Comparison of ENCODE assay signal across 14 cellular contexts in the genomic region with DNA sequence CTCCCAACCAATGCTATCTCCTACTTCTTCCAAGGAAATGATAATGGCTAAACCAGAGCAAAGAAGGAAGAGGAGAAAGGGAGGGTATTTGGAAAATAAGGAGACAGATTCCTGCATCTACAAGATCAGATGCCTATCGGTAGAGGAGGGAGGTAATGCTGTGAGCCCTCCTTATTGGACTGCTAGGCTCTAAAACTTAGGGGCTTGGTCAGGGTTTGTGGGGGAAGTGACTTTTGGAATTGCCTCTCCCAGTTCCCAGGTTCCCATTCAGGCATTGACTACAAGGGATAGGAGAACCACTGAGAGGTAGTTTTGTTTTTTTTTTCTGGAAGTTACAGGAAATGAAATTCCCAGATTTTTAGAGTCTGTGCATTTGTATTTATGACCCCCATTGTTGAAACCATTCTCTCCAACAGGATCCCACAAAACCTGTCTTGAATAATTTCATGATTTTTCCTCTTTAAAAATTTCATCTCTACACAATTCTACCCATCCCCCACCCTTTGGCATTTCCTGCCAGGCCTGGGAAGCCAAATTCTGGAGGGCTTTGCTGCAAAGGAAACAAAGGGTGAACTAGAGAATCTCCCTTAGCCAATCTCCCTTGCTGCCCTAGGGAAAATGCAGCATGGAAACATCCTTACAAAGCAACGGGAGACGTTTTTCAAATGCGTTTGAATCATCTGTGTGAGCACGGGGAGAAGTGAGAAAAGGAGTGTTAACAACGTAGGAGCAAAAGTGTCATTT.
DNase-seq lines count a peak whose midpoint lies in the region; ATAC-seq and TF ChIP-seq lines count a peak whose summit lies in the region.
"Had no signal": no experiment of that assay in that cellular context is flagged by ENCODE, and none has a peak within 500 bp of the region (broad histone marks: within the 10 kb centered on the region; RNA-seq: fewer than 3 reads in every experiment).

No MANE protein-coding gene starts in this region.

- DNase-seq in activated CD8-positive, alpha-beta memory T cell treated with anti-CD3 and anti-CD28 coated beads, Interleukin-2, amount 10 ng/mL, durations not matched to agents 7 days and 5 days: peak; percentile 30
- no peak for DNase-seq in activated CD8-positive, alpha-beta memory T cell treated with anti-CD3 and anti-CD28 coated beads for 24 hours
- DNase-seq in cardiac fibroblast (ENCODE audit: low read depth in 2 of 2): peak; percentile 84 to 90
- peak; percentile 64 for DNase-seq in iris pigment epithelial cell (ENCODE audit: low read depth)
- no peak for DNase-seq in psoas muscle
- DNase-seq in activated CD4-positive, alpha-beta T cell treated with anti-CD3 and anti-CD28 coated beads for 36 hours: no peak
- DNase-seq: activated CD4-positive, alpha-beta T cell treated with anti-CD3 and anti-CD28 coated beads, Interleukin-2, amount 10 ng/mL, durations not matched to agents 7 days and 5 days; activated naive CD4-positive, alpha-beta T cell treated with anti-CD3 and anti-CD28 coated beads, Interleukin-2, amount 50 U/mL, for 16 hours; Kasumi-1; left cardiac atrium; NCI-H345; stimulated activated naive B cell treated with anti-CD40 and anti-IgM and Interleukin-4, amounts not matched to agents 10 μg/mL and 1 μg/mL and 100 μg/mL, for 72 hours had no signal

- POLR2A ChIA-PET in activated CD4-positive, alpha-beta T cell treated with anti-CD3 and anti-CD28 coated beads for 36 hours (lab: Charles Lee): no interaction called here

- peaks cover 44% of the 10 kb centered on the region for H3K36me3 Mint-ChIP-seq in activated CD8-positive, alpha-beta memory T cell treated with anti-CD3 and anti-CD28 coated beads, Interleukin-2, amount 10 ng/mL, durations not matched to agents 7 days and 5 days
- H3K36me3 Mint-ChIP-seq in activated CD4-positive, alpha-beta T cell treated with anti-CD3 and anti-CD28 coated beads for 36 hours (ENCODE audit: low read depth): peaks cover 3% of the 10 kb centered on the region

- no peak overlapping the region for H3K4me3 Mint-ChIP-seq in activated CD8-positive, alpha-beta memory T cell treated with anti-CD3 and anti-CD28 coated beads, Interleukin-2, amount 10 ng/mL, durations not matched to agents 7 days and 5 days
- no peak overlapping the region for H3K4me3 Mint-ChIP-seq in activated CD4-positive, alpha-beta T cell treated with anti-CD3 and anti-CD28 coated beads for 36 hours
- H3K4me3 Mint-ChIP-seq: activated CD4-positive, alpha-beta T cell treated with anti-CD3 and anti-CD28 coated beads, Interleukin-2, amount 10 ng/mL, durations not matched to agents 7 days and 5 days; stimulated activated naive B cell treated with anti-CD40 and anti-IgM and Interleukin-4, amounts not matched to agents 10 μg/mL and 1 μg/mL and 100 μg/mL, for 72 hours had no signal

- H3K4me1 ChIP-seq in subcutaneous abdominal adipose tissue (ENCODE audit: control insufficient read depth in 5 of 5, insufficient read depth in 5 of 5, low read length in 5 of 5) (peaks cover 0 to 33% (median 15%) of the 10 kb centered on the region in 5 donors), psoas muscle (no peaks in the 10 kb centered on the region)

- no peaks in the 10 kb centered on the region for H3K9me3 ChIP-seq in subcutaneous abdominal adipose tissue (ENCODE audit: control insufficient read depth in 5 of 5, low read length in 5 of 5)
- H3K9me3 ChIP-seq in psoas muscle: no peaks in the 10 kb centered on the region

- H3K27ac ChIP-seq in subcutaneous abdominal adipose tissue (ENCODE audit: low read depth, low read length) (peak overlapping the region; percentile 3), psoas muscle (no peak overlapping the region)

- intact Hi-C loops in psoas muscle (cut with DNase I): loop anchor here (5.0 to 10.0 kb wide), 3 partner anchors 52 to 352 kb away; no protein-coding TSS in a partner anchor
- intact Hi-C loops in activated CD4-positive, alpha-beta T cell treated with anti-CD3 and anti-CD28 coated beads for 36 hours (cut with DNase I, micrococcal nuclease): loop anchor here (5.0 kb wide), 4 partner anchors 52 to 872 kb away; partner anchors contain the start of gene EPAS1 (in 1 of the 2)

- H3K9me3 Mint-ChIP-seq in activated CD8-positive, alpha-beta memory T cell treated with anti-CD3 and anti-CD28 coated beads, Interleukin-2, amount 10 ng/mL, durations not matched to agents 7 days and 5 days (ENCODE audit: low read depth): peaks cover 3% of the 10 kb centered on the region
- no peaks in the 10 kb centered on the region for H3K9me3 Mint-ChIP-seq in activated CD4-positive, alpha-beta T cell treated with anti-CD3 and anti-CD28 coated beads for 36 hours (ENCODE audit: low read depth)
- H3K9me3 Mint-ChIP-seq: activated CD4-positive, alpha-beta T cell treated with anti-CD3 and anti-CD28 coated beads, Interleukin-2, amount 10 ng/mL, durations not matched to agents 7 days and 5 days; stimulated activated naive B cell treated with anti-CD40 and anti-IgM and Interleukin-4, amounts not matched to agents 10 μg/mL and 1 μg/mL and 100 μg/mL, for 72 hours had no signal

- peaks cover 0 to 6% (median 3%) of the 10 kb centered on the region in 5 donors for H3K36me3 ChIP-seq in subcutaneous abdominal adipose tissue (ENCODE audit: control insufficient read depth in 5 of 5, insufficient read depth in 5 of 5, low read length in 5 of 5)
- peaks cover 0 to 5% of the 10 kb centered on the region in 2 donors for H3K36me3 ChIP-seq in psoas muscle (ENCODE audit: insufficient read depth in 1 of 2, low read depth in 1 of 2)

- H3K4me3 ChIP-seq in cardiac fibroblast (replicated peaks in 1 of 2; ENCODE audit: low read depth in 2 of 2, low read length in 2 of 2) (no peak overlapping the region), subcutaneous abdominal adipose tissue (ENCODE audit: low read depth in 1 of 5, low read length in 5 of 5) (no peak overlapping the region), psoas muscle (no peak overlapping the region)

- WGBS in psoas muscle, 3 donors: 41 to 45% (median 43%) methylated on average over 6 of the region's 6 CpGs

- TF ChIP-seq CTCF in cardiac fibroblast (IDR thresholded peaks at IDR 0.05; ENCODE audit: low read depth, low read length): no peak
- no peak for TF ChIP-seq CTCF in psoas muscle (IDR thresholded peaks at IDR 0.05)

- ATAC-seq in activated CD8-positive, alpha-beta memory T cell treated with anti-CD3 and anti-CD28 coated beads, Interleukin-2, amount 10 ng/mL, durations not matched to agents 7 days and 5 days: no peak
- ATAC-seq in psoas muscle: no peak
- no peak for ATAC-seq in activated CD4-positive, alpha-beta T cell treated with anti-CD3 and anti-CD28 coated beads for 36 hours
- no peak for ATAC-seq in HG02852 (IDR thresholded peaks at IDR 0.05; ENCODE audit: unreplicated experiment)
- ATAC-seq: stimulated activated naive B cell treated with anti-CD40 and anti-IgM and Interleukin-4, amounts not matched to agents 10 μg/mL and 1 μg/mL and 100 μg/mL, for 72 hours had no signal

- CTCF ChIA-PET in activated CD8-positive, alpha-beta memory T cell treated with anti-CD3 and anti-CD28 coated beads, Interleukin-2, amount 10 ng/mL, durations not matched to agents 7 days and 5 days (lab: Charles Lee): interaction anchor here (0.7 to 1.4 kb wide), 2 partner anchors 48 to 434 kb away, joined by 3 to 4 read pairs; no protein-coding TSS in a partner anchor
- CTCF ChIA-PET in activated CD4-positive, alpha-beta T cell treated with anti-CD3 and anti-CD28 coated beads for 36 hours (lab: Charles Lee): no interaction called here

- H3K27me3 ChIP-seq in subcutaneous abdominal adipose tissue (ENCODE audit: control insufficient read depth in 5 of 5, insufficient read depth in 4 of 5, low read length in 5 of 5) (no peaks in the 10 kb centered on the region), psoas muscle (ENCODE audit: insufficient read depth in 3 of 3, low read length in 2 of 3) (no peaks in the 10 kb centered on the region)

- H3K9ac ChIP-seq in subcutaneous abdominal adipose tissue (ENCODE audit: low read length in 5 of 5): no peak overlapping the region

- H3K27me3 Mint-ChIP-seq in activated CD8-positive, alpha-beta memory T cell treated with anti-CD3 and anti-CD28 coated beads, Interleukin-2, amount 10 ng/mL, durations not matched to agents 7 days and 5 days: no peaks in the 10 kb centered on the region
- no peaks in the 10 kb centered on the region for H3K27me3 Mint-ChIP-seq in activated CD4-positive, alpha-beta T cell treated with anti-CD3 and anti-CD28 coated beads for 36 hours
- H3K27me3 Mint-ChIP-seq: activated CD4-positive, alpha-beta T cell treated with anti-CD3 and anti-CD28 coated beads, Interleukin-2, amount 10 ng/mL, durations not matched to agents 7 days and 5 days; stimulated activated naive B cell treated with anti-CD40 and anti-IgM and Interleukin-4, amounts not matched to agents 10 μg/mL and 1 μg/mL and 100 μg/mL, for 72 hours had no signal

- peaks cover 71% of the 10 kb centered on the region for H3K4me1 Mint-ChIP-seq in activated CD8-positive, alpha-beta memory T cell treated with anti-CD3 and anti-CD28 coated beads, Interleukin-2, amount 10 ng/mL, durations not matched to agents 7 days and 5 days
- H3K4me1 Mint-ChIP-seq in activated CD4-positive, alpha-beta T cell treated with anti-CD3 and anti-CD28 coated beads for 36 hours: no peaks in the 10 kb centered on the region
- H3K4me1 Mint-ChIP-seq: stimulated activated naive B cell treated with anti-CD40 and anti-IgM and Interleukin-4, amounts not matched to agents 10 μg/mL and 1 μg/mL and 100 μg/mL, for 72 hours had no signal

- no peak overlapping the region for H3K27ac Mint-ChIP-seq in activated CD8-positive, alpha-beta memory T cell treated with anti-CD3 and anti-CD28 coated beads, Interleukin-2, amount 10 ng/mL, durations not matched to agents 7 days and 5 days
- H3K27ac Mint-ChIP-seq in activated CD4-positive, alpha-beta T cell treated with anti-CD3 and anti-CD28 coated beads for 36 hours: no peak overlapping the region
- H3K27ac Mint-ChIP-seq: activated CD4-positive, alpha-beta T cell treated with anti-CD3 and anti-CD28 coated beads, Interleukin-2, amount 10 ng/mL, durations not matched to agents 7 days and 5 days; stimulated activated naive B cell treated with anti-CD40 and anti-IgM and Interleukin-4, amounts not matched to agents 10 μg/mL and 1 μg/mL and 100 μg/mL, for 72 hours had no signal

Comparison
In these comparisons a context has a peak if more than half of its experiments do, and no peak if none do; other contexts are left out.
1. DNase-seq: peak in activated CD8-positive, alpha-beta memory T cell treated with anti-CD3 and anti-CD28 coated beads, Interleukin-2, amount 10 ng/mL, durations not matched to agents 7 days and 5 days (single experiment), cardiac fibroblast (2 of 2) and iris pigment epithelial cell (single experiment); none in activated CD8-positive, alpha-beta memory T cell treated with anti-CD3 and anti-CD28 coated beads for 24 hours (single experiment), psoas muscle (0 of 2) and activated CD4-positive, alpha-beta T cell treated with anti-CD3 and anti-CD28 coated beads for 36 hours (single experiment).